ENCODE assay signal across 1 cellular context in the genomic region with DNA sequence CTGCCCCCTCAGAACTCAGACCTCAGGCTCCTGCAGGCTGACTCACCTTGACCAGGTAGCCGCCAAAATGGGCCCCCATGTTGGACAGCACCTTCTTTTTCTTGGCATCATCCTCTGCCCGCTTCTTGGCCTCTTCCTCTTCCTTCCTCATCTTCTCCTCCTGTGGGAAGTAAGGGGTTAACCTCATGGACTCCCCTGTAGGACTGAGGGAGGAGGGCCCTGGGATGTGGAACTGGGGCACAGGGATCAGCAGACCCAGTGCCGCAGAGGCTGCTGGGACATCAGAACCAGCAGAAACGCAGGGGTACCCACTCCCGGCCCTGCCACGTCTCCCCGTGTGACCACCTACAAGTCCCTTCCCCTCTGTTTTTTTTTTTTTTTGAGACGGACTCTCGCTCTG.
TF ChIP-seq lines count a peak whose summit lies in the region.

No MANE protein-coding gene starts in this region.

TF ChIP-seq in HepG2, 621 proteins besides CTCF, POLR2A, EP300 and RAD21:
- TF ChIP-seq SNAPC2 (CRISPR knock-in tag; IDR thresholded peaks at IDR 0.05), result no peak
- peak; percentile 79; the same call in 1 of the 2 replicates for TF ChIP-seq ZNF652 (CRISPR knock-in tag; IDR thresholded peaks at IDR 0.05; ENCODE audit: borderline replicate concordance, low read depth)
